Comparison of ENCODE assay signal across 8 cellular contexts in genomic region chr2:44753552-44754285, GRCh38.
DNase-seq lines count a peak whose midpoint lies in the region; ATAC-seq, FAIRE-seq and TF ChIP-seq lines count a peak whose summit lies in the region.

No MANE protein-coding gene starts in this region.

- FAIRE-seq in K562 (lab: Jason Lieb, UNC) = no peak

- no peak for TF ChIP-seq RAD21 in K562 (CRISPR knock-in tag; conservative IDR thresholded peaks at IDR 0.05 in 1 of 2, IDR thresholded peaks at IDR 0.05 in 1 of 2)

- TF ChIP-seq CTCF in K562 (IDR thresholded peaks at IDR 0.05 in 2 of 3, conservative IDR thresholded peaks at IDR 0.05 in 1 of 3; ENCODE audit: insufficient read depth in 2 of 3, low read depth in 1 of 3, low read length in 3 of 3) = no peak

- in situ Hi-C loops in K562 (cut with MboI) = no loop called here

- 0% methylated on average over 3 of the region's 3 CpGs for WGBS in K562 (ENCODE audit: insufficient coverage, low coverage, missing lambda C conversion rate)

- H3K27me3 ChIP-seq in K562 (ENCODE audit: control insufficient read depth in 2 of 2, insufficient read depth in 2 of 2, low read length in 2 of 2) = no peaks in the 10 kb centered on the region

- no peak overlapping the region for H3K9ac ChIP-seq in K562 (ENCODE audit: insufficient read depth in 1 of 2, low read depth in 2 of 2, low read length in 2 of 2)

- H3K4me1 ChIP-seq in K562 (replicated peaks in 1 of 2; ENCODE audit: control insufficient read depth in 2 of 2, insufficient read depth in 2 of 2, low read length in 2 of 2) = peaks cover 0 to 5% of the 10 kb centered on the region in 2 experiments; a peak in 2 of 5 replicates

- no TSS peak for BruUV-seq in K562 (replicated peaks; lab: Mats Ljungman, UMichigan)

- H3K4me3 ChIP-seq in K562 = no peak overlapping the region

- no peak overlapping the region for H2AFZ ChIP-seq in K562 (ENCODE audit: low read depth, low read length)

- POLR2A ChIA-PET in K562 (lab: Yijun Ruan, JAX) = no interaction called here

- no peak for TF ChIP-seq POLR2A in K562 (conservative IDR thresholded peaks at IDR 0.05)

- no peaks in the 10 kb centered on the region for H3K9me3 ChIP-seq in K562 (replicated peaks; ENCODE audit: control insufficient read depth, insufficient read depth, low read depth, low read length)

- intact Hi-C loops in K562 (cut with micrococcal nuclease) = no loop called here
- intact Hi-C loops in Right ventricle myocardium inferior (cut with DNase I) = no loop called here

- DNase-seq in EL (peak; percentile 13), NCI-H146 treated with DMSO at 0.1 percent for 48 hours (lab: John Stamatoyannopoulos, UW; ENCODE audit: unreplicated experiment) (peak; percentile 18), K562 (ENCODE audit: extremely low read depth in 1 of 4, low spot score in 3 of 4) (no peak), D341Med (ENCODE audit: low spot score) (no peak), Right ventricle myocardium inferior (ENCODE audit: missing footprints) (no peak), SW 1271 (lab: John Stamatoyannopoulos, UW) (no peak), hepatic stellate cell (ENCODE audit: low spot score) (no peak)

- no peaks in the 10 kb centered on the region for H3K36me3 ChIP-seq in K562 (ENCODE audit: control insufficient read depth, insufficient read depth, low read length)

- no peak for TF ChIP-seq EP300 in K562 (IDR thresholded peaks at IDR 0.05; ENCODE audit: low read length)

- CTCF ChIA-PET in K562 (lab: Yijun Ruan, JAX; ENCODE audit: low intra/inter-chr PET ratio) = no interaction called here

- H3K9me1 ChIP-seq in K562 (ENCODE audit: control insufficient read depth, insufficient read depth, low read length) = no peaks in the 10 kb centered on the region

- no peaks in the 10 kb centered on the region for H3K79me2 ChIP-seq in K562 (ENCODE audit: control insufficient read depth, insufficient read depth, low read length)

- no peak overlapping the region for H3K27ac ChIP-seq in K562 (ENCODE audit: extremely low read depth, low read depth, low read length)

- no peaks in the 10 kb centered on the region for H4K20me1 ChIP-seq in K562 (replicated peaks; ENCODE audit: control insufficient read depth, insufficient read depth, low read length)

- H3K4me2 ChIP-seq in K562 (ENCODE audit: insufficient read depth, low read length) = no peak overlapping the region

- ATAC-seq in GM21825 (IDR thresholded peaks at IDR 0.05; ENCODE audit: unreplicated experiment) (peak; percentile 76), K562 (no peak), Right ventricle myocardium inferior (no peak)

TF ChIP-seq in K562, 482 proteins besides CTCF, POLR2A, EP300 and RAD21:
- TF ChIP-seq RAD51 (IDR thresholded peaks at IDR 0.05; ENCODE audit: borderline replicate concordance, low read depth) = peak; percentile 31; the same call in 1 of the 2 replicates
- TF ChIP-seq FOXK2 (conservative IDR thresholded peaks at IDR 0.05 in 1 of 2, IDR thresholded peaks at IDR 0.05 in 1 of 2; ENCODE audit: low read depth in 2 of 2) = 0 out of 4 replicates have a peak, but pooled peaks of 1 of the 2 experiments have one; percentile 19
- TF ChIP-seq NR0B1 (IDR thresholded peaks at IDR 0.05; ENCODE audit: partially characterized antibody) = no peak
- TF ChIP-seq USF1 (CRISPR knock-in tag; IDR thresholded peaks at IDR 0.05) = peak; percentile 32; the same call in 1 of the 2 replicates
- no peak for TF ChIP-seq SAP30 (IDR thresholded peaks at IDR 0.05; ENCODE audit: borderline replicate concordance, insufficient read depth, low read depth, low read length, poor library complexity, severe bottlenecking)
- peak; percentile 73; the same call in 1 of the 2 replicates for TF ChIP-seq ZNF584 (CRISPR knock-in tag; IDR thresholded peaks at IDR 0.05; ENCODE audit: low read depth)
- TF ChIP-seq USF2 (CRISPR knock-in tag; IDR thresholded peaks at IDR 0.05) = 0 out of 2 replicates have a peak, but pooled peaks have one; percentile 26
- 0 out of 2 replicates have a peak, but pooled peaks have one; percentile 41 for TF ChIP-seq BHLHE40 (IDR thresholded peaks at IDR 0.05; ENCODE audit: low read length)
- peak; percentile 36; the same call in 1 of the 2 replicates for TF ChIP-seq L3MBTL2 (IDR thresholded peaks at IDR 0.05)
- no peak for TF ChIP-seq HMGN3 (IDR thresholded peaks at IDR 0.05; ENCODE audit: borderline replicate concordance, extremely low read depth, insufficient read length, low read depth, low read length)

Comparison
In these comparisons a context has a peak if more than half of its experiments do, and no peak if none do; other contexts are left out.
1. DNase-seq: peak in EL (single experiment) and NCI-H146 treated with DMSO at 0.1 percent for 48 hours (single experiment); none in K562 (0 of 4), D341Med (single experiment), Right ventricle myocardium inferior (single experiment), SW 1271 (0 of 2) and hepatic stellate cell (single experiment).